Comparison of ENCODE assay signal across 11 cellular contexts in the genomic region with DNA sequence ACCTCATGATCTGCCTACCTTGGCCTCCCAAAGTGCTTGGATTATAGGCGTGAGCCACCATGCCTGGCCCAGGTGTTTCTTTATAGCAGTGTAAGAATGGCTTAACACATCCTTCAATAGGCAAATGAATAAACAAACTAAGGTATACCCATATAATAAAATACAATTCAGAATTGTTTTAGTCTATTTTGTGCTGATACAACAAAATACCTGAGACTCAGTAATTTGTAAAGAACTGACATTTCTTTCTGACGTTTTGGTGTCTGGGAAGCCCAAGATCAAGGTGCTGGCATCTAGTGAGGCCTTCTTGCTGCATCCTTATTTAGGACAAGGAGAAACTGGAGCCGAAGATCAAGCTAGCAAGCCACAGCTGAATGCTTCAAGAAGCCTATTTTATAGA.
"Had no signal": no experiment of that assay in that cellular context is flagged by ENCODE, and none has a peak within 500 bp of the region (broad histone marks: within the 10 kb centered on the region; RNA-seq: fewer than 3 reads in every experiment).

No MANE protein-coding gene starts in this region.

- H3K4me2 ChIP-seq: GM23338 had no signal

- H3K9me3 ChIP-seq: HAP-1 had no signal

- ATAC-seq: GM23338, HCT116 had no signal

- DNase-seq: GM23248, GOT3, H7, H9, HCEC 1CT, HFFc6 had no signal

- H3K4me1 ChIP-seq: HAP-1 had no signal

- FAIRE-seq: H1, H54 had no signal

- H3K36me3 ChIP-seq: HAP-1 had no signal

- H2AFZ ChIP-seq: GM23248, GM23338 had no signal

- H3K9ac ChIP-seq: GM23248 had no signal

- H3K27ac ChIP-seq: GM23248 had no signal

- H3K4me3 ChIP-seq: GM23248, GM23338, HAP-1 had no signal
